ENCODE assay signal across 16 cellular contexts in genomic region chr5:158511454-158511853, GRCh38.
DNase-seq lines count a peak whose midpoint lies in the region; ATAC-seq and TF ChIP-seq lines count a peak whose summit lies in the region.
"Had no signal": no experiment of that assay in that cellular context is flagged by ENCODE, and none has a peak within 500 bp of the region (broad histone marks: within the 10 kb centered on the region; RNA-seq: fewer than 3 reads in every experiment).

No MANE protein-coding gene starts in this region.

- H3K36me3 ChIP-seq in GM06990 (ENCODE audit: control insufficient read depth, insufficient read depth, low read length) (no peaks in the 10 kb centered on the region), trophoblast cell (ENCODE audit: control insufficient read depth in 1 of 2, insufficient read depth in 2 of 2, low read length in 2 of 2) (no peaks in the 10 kb centered on the region)
- H3K36me3 ChIP-seq: SJSA1 had no signal

- no peaks in the 10 kb centered on the region for H3K79me1 ChIP-seq in trophoblast cell (ENCODE audit: low read length)

- peaks cover 11% of the 10 kb centered on the region for H3K4me1 Mint-ChIP-seq in endothelial cell (ENCODE audit: unreplicated experiment)
- H3K4me1 Mint-ChIP-seq: nephron had no signal

- no peak overlapping the region for H2BK5ac ChIP-seq in trophoblast cell (ENCODE audit: low read depth, low read length, poor library complexity)

- H3K4me2 ChIP-seq in trophoblast cell (ENCODE audit: low read length) = no peak overlapping the region

- H4K12ac ChIP-seq in trophoblast cell (ENCODE audit: low read depth, low read length) = no peak overlapping the region

- no peak overlapping the region for H3K18ac ChIP-seq in trophoblast cell (ENCODE audit: low read length)

- no peaks in the 10 kb centered on the region for H3K9me3 Mint-ChIP-seq in endothelial cell (ENCODE audit: unreplicated experiment)

- H2BK12ac ChIP-seq in trophoblast cell (ENCODE audit: low read length) = no peak overlapping the region

- H2BK120ac ChIP-seq in trophoblast cell (ENCODE audit: insufficient read depth, low read length, poor library complexity) = no peak overlapping the region

- no peaks in the 10 kb centered on the region for H3K27me3 ChIP-seq in GM06990 (replicated peaks; ENCODE audit: control insufficient read depth, insufficient read depth, low read length)
- no peaks in the 10 kb centered on the region for H3K27me3 ChIP-seq in trophoblast cell (ENCODE audit: insufficient read depth, low read length)
- H3K27me3 ChIP-seq: SJSA1, testis had no signal

- H4K8ac ChIP-seq in trophoblast cell (ENCODE audit: low read depth, low read length) = no peak overlapping the region

- no peak overlapping the region for H3K27ac Mint-ChIP-seq in endothelial cell (ENCODE audit: unreplicated experiment)
- H3K27ac Mint-ChIP-seq: nephron had no signal

- no peaks in the 10 kb centered on the region for H3K36me3 Mint-ChIP-seq in endothelial cell (ENCODE audit: low read depth, unreplicated experiment)

- H3K4me1 ChIP-seq in trophoblast cell (ENCODE audit: control insufficient read depth in 1 of 2, insufficient read depth in 2 of 2, low read length in 2 of 2) = no peaks in the 10 kb centered on the region
- H3K4me1 ChIP-seq: testis had no signal

- no peak overlapping the region for H3K4me3 ChIP-seq in GM06990 (replicated peaks; ENCODE audit: low read depth, low read length)
- no peak overlapping the region for H3K4me3 ChIP-seq in Jurkat, Clone E6-1 (ENCODE audit: low read length)
- no peak overlapping the region for H3K4me3 ChIP-seq in trophoblast cell (ENCODE audit: low read depth, low read length)
- H3K4me3 ChIP-seq: SJSA1, testis had no signal

- ATAC-seq in GM19328 (IDR thresholded peaks at IDR 0.05; ENCODE audit: unreplicated experiment) (peak; percentile 94), HG02798 (IDR thresholded peaks at IDR 0.05; ENCODE audit: poor library complexity, unreplicated experiment) (peak; percentile 53)
- ATAC-seq: HepG2 had no signal

- no peak overlapping the region for H3K9ac ChIP-seq in trophoblast cell (ENCODE audit: low read length)

- H3K23ac ChIP-seq in trophoblast cell (ENCODE audit: low read length) = no peak overlapping the region

- DNase-seq in GM06990 (ENCODE audit: extremely low read depth, insufficient read length) (peak; percentile 42), kidney glomerular epithelial cell (lab: John Stamatoyannopoulos, UW) (no peak), trophoblast cell (no peak), endothelial cell (ENCODE audit: low spot score) (no peak)
- DNase-seq in Jurkat, Clone E6-1 (ENCODE audit: low read depth, low spot score) = peak; percentile 89
- DNase-seq in stimulated activated CD4-positive, alpha-beta T cell treated with anti-CD3 and anti-CD28 coated beads, Interleukin-2, amount 100 ng/mL, for 48 hours = no peak
- DNase-seq: activated CD4-positive, alpha-beta T cell treated with anti-CD3 and anti-CD28 coated beads for 4 hours; AML-193; amniotic stem cell; NCI-H2227 treated with DMSO at 0.1 percent for 48 hours; testis had no signal

- no peak overlapping the region for H3K27ac ChIP-seq in trophoblast cell (ENCODE audit: low read depth, low read length)
- H3K27ac ChIP-seq: SJSA1, testis had no signal

- no peak overlapping the region for H3K14ac ChIP-seq in trophoblast cell (ENCODE audit: low read length)

- no peaks in the 10 kb centered on the region for H3K9me3 ChIP-seq in trophoblast cell (ENCODE audit: insufficient read depth, low read depth, low read length)
- H3K9me3 ChIP-seq: SJSA1, testis had no signal

- H3K4ac ChIP-seq in trophoblast cell (ENCODE audit: low read depth, low read length) = no peak overlapping the region

- H3K4me3 Mint-ChIP-seq in endothelial cell (ENCODE audit: unreplicated experiment) = no peak overlapping the region
- H3K4me3 Mint-ChIP-seq: nephron had no signal

- H3K79me2 ChIP-seq in trophoblast cell (ENCODE audit: control insufficient read depth, insufficient read depth, low read length, poor library complexity) = no peaks in the 10 kb centered on the region

- no peak overlapping the region for H2AK5ac ChIP-seq in trophoblast cell (ENCODE audit: low read length)

- TF ChIP-seq CTCF in GM06990 (IDR thresholded peaks at IDR 0.05; ENCODE audit: insufficient read depth, low read length, poor library complexity, severe bottlenecking) (no peak), endothelial cell (IDR thresholded peaks at IDR 0.05; ENCODE audit: unreplicated experiment) (no peak)

- no peak overlapping the region for H4K91ac ChIP-seq in trophoblast cell (ENCODE audit: low read depth, low read length)

- H3K27me3 Mint-ChIP-seq in endothelial cell (ENCODE audit: unreplicated experiment) = no peaks in the 10 kb centered on the region

- no peak overlapping the region for H2AFZ ChIP-seq in trophoblast cell (ENCODE audit: insufficient read depth, low read length, poor library complexity)

Comparison
In these comparisons a context has a peak if more than half of its experiments do, and no peak if none do; other contexts are left out.
1. DNase-seq: peak in GM06990 (single experiment) and Jurkat, Clone E6-1 (single experiment); none in kidney glomerular epithelial cell (single experiment), trophoblast cell (0 of 2), stimulated activated CD4-positive, alpha-beta T cell treated with anti-CD3 and anti-CD28 coated beads, Interleukin-2, amount 100 ng/mL, for 48 hours (0 of 2) and endothelial cell (single experiment).